Comparison of ENCODE assay signal across 14 cellular contexts in genomic region chr11:120773501-120774031, GRCh38.
DNase-seq lines count a peak whose midpoint lies in the region; ATAC-seq and TF ChIP-seq lines count a peak whose summit lies in the region.
"Had no signal": no experiment of that assay in that cellular context is flagged by ENCODE, and none has a peak within 500 bp of the region (broad histone marks: within the 10 kb centered on the region; RNA-seq: fewer than 3 reads in every experiment).

No MANE protein-coding gene starts in this region.

- H3K4me3 Mint-ChIP-seq in endodermal cell: no peak overlapping the region
- H3K4me3 Mint-ChIP-seq: stimulated activated effector memory CD8-positive, alpha-beta T cell treated with anti-CD3 and anti-CD28 coated beads, Interleukin-12 subunit alpha, Interleukin-12 subunit beta, amount 100 ng/mL, for 72 hours had no signal

- ATAC-seq in GM19468 (IDR thresholded peaks at IDR 0.05; ENCODE audit: extremely low read depth, unreplicated experiment): peak; percentile 84
- peak; percentile 63 for ATAC-seq in HG03095 (IDR thresholded peaks at IDR 0.05; ENCODE audit: unreplicated experiment)
- ATAC-seq in stimulated activated naive CD8-positive, alpha-beta T cell treated with anti-CD3 and anti-CD28 coated beads, Interleukin-15, Interleukin-2, amounts not matched to agents 100 U/mL and 50 U/mL, for 24 hours: no peak
- ATAC-seq: stimulated activated effector memory CD8-positive, alpha-beta T cell treated with anti-CD3 and anti-CD28 coated beads, Interleukin-12 subunit alpha, Interleukin-12 subunit beta, amount 100 ng/mL, for 72 hours had no signal

- peaks cover 6% of the 10 kb centered on the region for H3K4me1 ChIP-seq in endodermal cell (ENCODE audit: control insufficient read depth, insufficient read depth, low read length)

- H3K4me1 Mint-ChIP-seq in endodermal cell: peaks cover 14% of the 10 kb centered on the region
- H3K4me1 Mint-ChIP-seq: stimulated activated effector memory CD8-positive, alpha-beta T cell treated with anti-CD3 and anti-CD28 coated beads, Interleukin-12 subunit alpha, Interleukin-12 subunit beta, amount 100 ng/mL, for 72 hours had no signal

- DNase-seq in ELR (ENCODE audit: low read depth) (peak; percentile 2), endodermal cell (peak; percentile 10), 8988T (no peak), amniotic stem cell (lab: John Stamatoyannopoulos, UW) (no peak), GM10266 (ENCODE audit: extremely low spot score) (no peak)
- DNase-seq in stimulated activated naive CD8-positive, alpha-beta T cell treated with anti-CD3 and anti-CD28 coated beads, Interleukin-15, Interleukin-2, amounts not matched to agents 100 U/mL and 50 U/mL, for 24 hours: no peak
- DNase-seq: activated CD4-positive, alpha-beta T cell treated with anti-CD3 and anti-CD28 coated beads for 1 hour; MG63; PC-9 had no signal

- TF ChIP-seq CTCF in endodermal cell (conservative IDR thresholded peaks at IDR 0.05) (no peak), GM10266 (IDR thresholded peaks at IDR 0.05; ENCODE audit: control insufficient read depth, insufficient read depth, low read depth, missing control alignments) (no peak)

- H3K27ac ChIP-seq in endodermal cell (ENCODE audit: low read depth, low read length): no peak overlapping the region
- H3K27ac ChIP-seq: C4-2B, PC-9, skin epidermis had no signal

- no peaks in the 10 kb centered on the region for H3K36me3 ChIP-seq in endodermal cell (ENCODE audit: control insufficient read depth, insufficient read depth, low read length)
- H3K36me3 ChIP-seq: MG63 had no signal

- WGBS in endodermal cell (ENCODE audit: insufficient coverage in 1 of 2, insufficient read length in 1 of 2), 2 experiments: 94% methylated on average over 4 to 5 of the region's 5 CpGs

- no peaks in the 10 kb centered on the region for H3K27me3 ChIP-seq in endodermal cell (ENCODE audit: control insufficient read depth, insufficient read depth, low read length, poor library complexity, severe bottlenecking)
- H3K27me3 ChIP-seq: MG63 had no signal

- peaks cover 9% of the 10 kb centered on the region for H3K9me3 ChIP-seq in endodermal cell (ENCODE audit: control insufficient read depth, low read length)
- H3K9me3 ChIP-seq: MG63 had no signal

- H3K9ac ChIP-seq in endodermal cell (ENCODE audit: extremely low read depth, low read length, poor library complexity, severe bottlenecking): no peak overlapping the region

- H3K4me3 ChIP-seq in endodermal cell (ENCODE audit: low read length): no peak overlapping the region
- H3K4me3 ChIP-seq: MG63, PC-9, skin epidermis had no signal

- no peaks in the 10 kb centered on the region for H3K27me3 Mint-ChIP-seq in endodermal cell (ENCODE audit: insufficient read depth)

- no peaks in the 10 kb centered on the region for H3K36me3 Mint-ChIP-seq in endodermal cell (ENCODE audit: low read depth)
- H3K36me3 Mint-ChIP-seq: stimulated activated effector memory CD8-positive, alpha-beta T cell treated with anti-CD3 and anti-CD28 coated beads, Interleukin-12 subunit alpha, Interleukin-12 subunit beta, amount 100 ng/mL, for 72 hours had no signal

- H3K27ac Mint-ChIP-seq in endodermal cell: no peak overlapping the region
- H3K27ac Mint-ChIP-seq: stimulated activated effector memory CD8-positive, alpha-beta T cell treated with anti-CD3 and anti-CD28 coated beads, Interleukin-12 subunit alpha, Interleukin-12 subunit beta, amount 100 ng/mL, for 72 hours had no signal

- H3K9me3 Mint-ChIP-seq in endodermal cell: peaks cover 9% of the 10 kb centered on the region
- H3K9me3 Mint-ChIP-seq: stimulated activated effector memory CD8-positive, alpha-beta T cell treated with anti-CD3 and anti-CD28 coated beads, Interleukin-12 subunit alpha, Interleukin-12 subunit beta, amount 100 ng/mL, for 72 hours had no signal

Comparison
In these comparisons a context has a peak if more than half of its experiments do, and no peak if none do; other contexts are left out.
1. DNase-seq: peak in ELR (single experiment) and endodermal cell (single experiment); none in 8988T (single experiment), amniotic stem cell (single experiment), GM10266 (single experiment) and stimulated activated naive CD8-positive, alpha-beta T cell treated with anti-CD3 and anti-CD28 coated beads, Interleukin-15, Interleukin-2, amounts not matched to agents 100 U/mL and 50 U/mL, for 24 hours (single experiment).